ENCODE assay signal across 8 cellular contexts in the genomic region with DNA sequence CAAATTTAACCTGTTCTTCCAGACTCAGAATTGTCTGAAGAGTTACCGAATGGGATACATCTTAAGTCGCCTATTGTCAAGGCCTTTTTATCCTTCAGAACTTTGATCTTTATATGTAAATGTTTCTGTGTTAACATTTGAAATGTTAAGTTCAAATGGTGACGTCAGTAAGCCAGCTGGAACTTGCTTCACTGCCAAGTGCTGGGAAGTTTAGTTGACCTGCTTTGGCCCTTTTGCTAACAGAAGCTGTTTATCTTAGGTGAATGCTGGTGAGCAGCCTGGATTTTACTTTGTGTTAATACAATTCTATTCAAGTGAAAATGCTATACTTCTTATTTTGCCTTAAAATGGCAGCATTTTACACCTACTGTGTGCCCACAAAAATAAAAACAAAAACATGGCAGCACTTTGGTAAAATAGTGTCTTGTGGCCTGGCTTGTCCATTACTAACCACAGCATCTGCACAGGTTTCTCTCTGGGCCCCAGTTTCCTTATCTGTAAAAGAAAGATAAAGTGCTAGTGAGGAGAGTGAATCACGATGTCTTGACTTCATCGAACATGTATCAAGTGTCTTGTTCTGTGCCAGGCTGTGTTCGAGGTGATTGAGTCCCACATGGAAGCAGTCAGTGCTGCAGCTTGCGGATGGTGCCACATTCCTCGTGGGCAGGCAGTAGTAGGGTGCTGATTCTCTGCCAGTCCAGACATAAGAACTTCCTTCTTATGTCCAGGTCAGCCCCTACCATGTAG. TPM values are rescaled to one million over a fixed set of nuclear protein-coding genes. Genes with fewer than 3 reads are reported as not detected.
DNase-seq lines count a peak whose midpoint lies in the region; ATAC-seq and TF ChIP-seq lines count a peak whose summit lies in the region.

No MANE protein-coding gene starts in this region.

- peak; percentile 32 for DNase-seq in AG09319 (ENCODE audit: extremely low read depth, low read depth)
- DNase-seq in Karpas-422 = no peak
- DNase-seq in dermis blood vessel endothelial cell = peak; percentile 79
- DNase-seq in NOMO-1 treated with DMSO at 0.1 percent for 48 hours (lab: John Stamatoyannopoulos, UW; ENCODE audit: unreplicated experiment) = no peak
- no peak for DNase-seq in NCI-H2081 (lab: John Stamatoyannopoulos, UW)

- ATAC-seq in HG03039 (IDR thresholded peaks at IDR 0.05; ENCODE audit: unreplicated experiment) = no peak
- ATAC-seq in GM21737 (IDR thresholded peaks at IDR 0.05; ENCODE audit: unreplicated experiment) = no peak

- H4K20me1 ChIP-seq in Karpas-422 (ENCODE audit: insufficient read depth, low read depth, low read length) = peaks cover 41% of the 10 kb centered on the region

- H2AFZ ChIP-seq in Karpas-422 (ENCODE audit: low read length) = no peak overlapping the region

- no peak for TF ChIP-seq CTCF in AG09319 (IDR thresholded peaks at IDR 0.05; ENCODE audit: low read depth, low read length)

- H3K36me3 ChIP-seq in Karpas-422 (ENCODE audit: insufficient read depth, low read length) (peaks cover 5% of the 10 kb centered on the region; the same call in 1 of the 2 replicates), mucosa of rectum (ENCODE audit: control insufficient read depth in 2 of 2, insufficient read depth in 2 of 2, low read length in 2 of 2) (peaks cover 4% of the 10 kb centered on the region in 2 donors)

- H3K27me3 ChIP-seq in Karpas-422 (ENCODE audit: low read length) (no peaks in the 10 kb centered on the region), mucosa of rectum (ENCODE audit: control insufficient read depth in 2 of 2, insufficient read depth in 2 of 2, low read length in 2 of 2) (no peaks in the 10 kb centered on the region)

- peak overlapping the region; percentile 99 for H3K4me3 ChIP-seq in Karpas-422 (ENCODE audit: low read length)
- no peak overlapping the region for H3K4me3 ChIP-seq in mucosa of rectum (ENCODE audit: low read length in 2 of 2)

- H3K9me3 ChIP-seq in Karpas-422 (ENCODE audit: low read length) (no peaks in the 10 kb centered on the region), mucosa of rectum (ENCODE audit: control insufficient read depth in 2 of 2, low read length in 2 of 2) (no peaks in the 10 kb centered on the region)

- peaks cover 71% of the 10 kb centered on the region for H3K79me2 ChIP-seq in Karpas-422 (ENCODE audit: low read length)

- H3K4me2 ChIP-seq in Karpas-422 (ENCODE audit: low read depth, low read length, poor library complexity, severe bottlenecking) = peak overlapping the region; percentile 99

- no peaks in the 10 kb centered on the region for H3K9me2 ChIP-seq in Karpas-422 (replicated peaks; ENCODE audit: insufficient read depth, low read length)

- H3K27ac ChIP-seq in Karpas-422 (ENCODE audit: low read length) (peak overlapping the region; percentile 56), mucosa of rectum (ENCODE audit: low read depth in 2 of 2, low read length in 2 of 2) (peak overlapping the region; percentile 40 to 93)

- H3K9ac ChIP-seq in Karpas-422 (ENCODE audit: low read length) = peak overlapping the region; percentile 88
- H3K9ac ChIP-seq in mucosa of rectum (ENCODE audit: low read depth in 1 of 2, low read length in 2 of 2) = peak overlapping the region in 1 of 2 donors; percentile 95

- H3K4me1 ChIP-seq in Karpas-422 (ENCODE audit: low read length) (peaks cover 21% of the 10 kb centered on the region), mucosa of rectum (ENCODE audit: control insufficient read depth in 2 of 2, insufficient read depth in 2 of 2, low read length in 2 of 2) (peaks cover 22 to 24% of the 10 kb centered on the region in 2 donors)

RNA-seq across cellular contexts. Expression of a gene that starts 2.2 kb away (rescaled TPM):
- total RNA-seq in Karpas-422 (2014; rRNA removed; shearing (Covaris generic); ENCODE audit: low replicate concordance) = 16.5 and 20.6 TPM in 2 replicates
- 23.8 and 24.8 TPM in 2 replicates for total RNA-seq in dermis blood vessel endothelial cell

RNA-seq across cellular contexts. Expression of a gene that starts 56.0 kb away (rescaled TPM):
- total RNA-seq in Karpas-422 (2014; rRNA removed; shearing (Covaris generic); ENCODE audit: low replicate concordance) = 0.79 TPM in 1 of 2 replicates, not detected in the other
- 1.3 and 1.5 TPM in 2 replicates for total RNA-seq in dermis blood vessel endothelial cell

Comparison
In these comparisons a context has a peak if more than half of its experiments do, and no peak if none do; other contexts are left out.
1. DNase-seq: peak in AG09319 (single experiment) and dermis blood vessel endothelial cell (single experiment); none in Karpas-422 (single experiment), NOMO-1 treated with DMSO at 0.1 percent for 48 hours (single experiment) and NCI-H2081 (0 of 2).